ENCODE assay signal across 19 cellular contexts in the genomic region with DNA sequence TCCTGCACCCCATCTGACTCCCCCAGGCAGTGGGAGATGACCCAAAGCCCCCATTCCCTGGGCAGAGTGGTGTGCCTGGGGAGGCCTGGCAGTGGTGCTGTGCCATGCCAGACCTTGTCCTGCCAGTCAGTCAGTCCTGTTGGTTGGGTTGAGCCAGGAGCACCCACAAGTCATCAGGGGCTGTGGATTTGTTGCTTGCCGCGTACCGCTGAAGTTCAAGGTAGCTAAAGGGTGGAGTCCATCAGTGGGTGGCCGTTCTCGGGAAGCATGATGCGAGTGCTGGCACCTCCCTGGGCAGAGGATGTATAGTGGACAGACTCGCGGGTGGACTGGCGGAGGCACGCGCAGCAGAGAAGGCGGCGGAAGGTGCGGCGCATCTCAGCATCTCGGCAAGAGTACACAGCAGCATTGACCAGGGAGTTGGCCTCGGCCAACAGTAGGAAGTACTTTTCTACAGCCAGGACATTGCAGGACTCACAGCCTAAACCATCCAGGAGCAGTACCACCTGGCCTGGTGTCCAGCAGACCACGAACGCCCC. TPM values are rescaled to one million over a fixed set of nuclear protein-coding genes. Genes with fewer than 3 reads are reported as not detected.
"Had no signal": no experiment of that assay in that cellular context is flagged by ENCODE, and none has a peak within 500 bp of the region (broad histone marks: within the 10 kb centered on the region; RNA-seq: fewer than 3 reads in every experiment).

No MANE protein-coding gene starts in this region.

- ATAC-seq: activated CD8-positive, alpha-beta memory T cell treated with anti-CD3 and anti-CD28 coated beads, Interleukin-2, amount 10 ng/mL, durations not matched to agents 7 days and 5 days; gastrocnemius medialis; pancreas had no signal

- H3K27ac Mint-ChIP-seq: activated CD8-positive, alpha-beta memory T cell treated with anti-CD3 and anti-CD28 coated beads, Interleukin-2, amount 10 ng/mL, durations not matched to agents 7 days and 5 days had no signal

- H3K27me3 Mint-ChIP-seq: activated CD8-positive, alpha-beta memory T cell treated with anti-CD3 and anti-CD28 coated beads, Interleukin-2, amount 10 ng/mL, durations not matched to agents 7 days and 5 days had no signal

- H3K36me3 ChIP-seq: cardiac muscle cell, gastrocnemius medialis, left ventricle myocardium inferior, pancreas, vagina had no signal

- DNase-seq: activated CD4-positive, alpha-beta T cell treated with anti-CD3 and anti-CD28 coated beads, Interleukin-2, amount 50 U/mL, for 1 hour; activated CD4-positive, CD25-positive, alpha-beta regulatory T cell; activated CD8-positive, alpha-beta memory T cell treated with anti-CD3 and anti-CD28 coated beads, Interleukin-2, amount 10 ng/mL, durations not matched to agents 7 days and 5 days; activated gamma-delta T cell; activated T-cell treated with anti-CD3 and anti-CD28 coated beads, Interleukin-2, amount 50 U/mL, for 48 hours; effector CD8-positive, alpha-beta T cell; gastrocnemius medialis; kidney; left ventricle myocardium inferior; mesendoderm; stimulated activated CD4-positive, alpha-beta T cell treated with anti-CD3 and anti-CD28 coated beads, Interleukin-4, amount 100 ng/mL, for 24 hours; T-helper 2 cell had no signal

- H3K9me3 ChIP-seq: gastrocnemius medialis, left ventricle myocardium inferior, pancreas, vagina had no signal

- H3K4me3 Mint-ChIP-seq: activated CD8-positive, alpha-beta memory T cell treated with anti-CD3 and anti-CD28 coated beads, Interleukin-2, amount 10 ng/mL, durations not matched to agents 7 days and 5 days; neural crest cell had no signal

- FAIRE-seq: kidney, pancreas, TTC549 had no signal

- H3K27me3 ChIP-seq: cardiac muscle cell, hepatocyte, pancreas, vagina had no signal

- H3K4me3 ChIP-seq: cardiac muscle cell, coronary artery, gastrocnemius medialis, hepatocyte, left ventricle myocardium inferior, pancreas, vagina had no signal

- H3K4me1 ChIP-seq: gastrocnemius medialis, pancreas had no signal

- H3K27ac ChIP-seq: cardiac muscle cell, coronary artery, gastrocnemius medialis, hepatocyte, left ventricle myocardium inferior, pancreas, vagina had no signal

- H3K9me3 Mint-ChIP-seq: neural crest cell had no signal

RNA-seq across cellular contexts. Expression of a gene that starts 5.6 kb away (rescaled TPM):
- total RNA-seq: gastrocnemius medialis, left ventricle myocardium inferior had no signal
